In genomic region chr18:56574827-56575226, GRCh38 we compare ENCODE assay signal across 2 cellular contexts.
TF ChIP-seq lines count a peak whose summit lies in the region.

No MANE protein-coding gene starts in this region.

TF ChIP-seq in IMR-90, 13 proteins besides CTCF, POLR2A, EP300 and RAD21:
- TF ChIP-seq, protein P1, sequence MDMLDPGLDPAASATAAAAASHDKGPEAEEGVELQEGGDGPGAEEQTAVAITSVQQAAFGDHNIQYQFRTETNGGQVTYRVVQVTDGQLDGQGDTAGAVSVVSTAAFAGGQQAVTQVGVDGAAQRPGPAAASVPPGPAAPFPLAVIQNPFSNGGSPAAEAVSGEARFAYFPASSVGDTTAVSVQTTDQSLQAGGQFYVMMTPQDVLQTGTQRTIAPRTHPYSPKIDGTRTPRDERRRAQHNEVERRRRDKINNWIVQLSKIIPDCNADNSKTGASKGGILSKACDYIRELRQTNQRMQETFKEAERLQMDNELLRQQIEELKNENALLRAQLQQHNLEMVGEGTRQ (IDR thresholded peaks at IDR 0.05; ENCODE audit: low read depth, low read length): peak; percentile 33; the same call in 1 of the 2 replicates
- no peak for TF ChIP-seq NFE2L2 (IDR thresholded peaks at IDR 0.05; ENCODE audit: low read depth, low read length)
- TF ChIP-seq BHLHE40 (IDR thresholded peaks at IDR 0.05; ENCODE audit: low read depth, low read length): peak; percentile 23; the same call in 1 of the 2 replicates

TF ChIP-seq in H1, 55 proteins besides CTCF, POLR2A, EP300 and RAD21:
- TF ChIP-seq HDAC2 (IDR thresholded peaks at IDR 0.05; ENCODE audit: borderline replicate concordance in 1 of 2, low read depth in 2 of 2, low read length in 2 of 2) (no peak), YY1 (IDR thresholded peaks at IDR 0.05; ENCODE audit: low read depth, low read length) (no peak), CHD1 (IDR thresholded peaks at IDR 0.05; ENCODE audit: low read depth, low read length) (no peak), EGR1 (IDR thresholded peaks at IDR 0.05; ENCODE audit: borderline replicate concordance, low read depth, low read length) (no peak), SIN3A (conservative IDR thresholded peaks at IDR 0.05 in 1 of 2, IDR thresholded peaks at IDR 0.05 in 1 of 2; ENCODE audit: low read depth in 1 of 2, low read length in 2 of 2) (no peak), CBX8 (IDR thresholded peaks at IDR 0.05; ENCODE audit: borderline replicate concordance, low read depth, low read length) (no peak), RNF2 (IDR thresholded peaks at IDR 0.05; ENCODE audit: borderline replicate concordance, low read depth, low read length, missing control alignments, poor library complexity, severe bottlenecking) (no peak), JUN (IDR thresholded peaks at IDR 0.05; ENCODE audit: low read depth, low read length) (no peak), EZH2 (IDR thresholded peaks at IDR 0.05; ENCODE audit: low read depth, low read length, severe bottlenecking) (no peak), POU5F1 (IDR thresholded peaks at IDR 0.05; ENCODE audit: low read depth, low read length) (no peak), PHF8 (conservative IDR thresholded peaks at IDR 0.05; ENCODE audit: low read depth, low read length) (no peak), RXRA (IDR thresholded peaks at IDR 0.05; ENCODE audit: insufficient read depth, low read depth, low read length) (no peak), SP4 (IDR thresholded peaks at IDR 0.05; ENCODE audit: low read length) (no peak), RFX5 (IDR thresholded peaks at IDR 0.05; ENCODE audit: borderline replicate concordance, low read depth, low read length) (no peak), GTF2F1 (IDR thresholded peaks at IDR 0.05; ENCODE audit: borderline replicate concordance, low read depth, low read length) (no peak), NRF1 (IDR thresholded peaks at IDR 0.05; ENCODE audit: low read depth, low read length) (no peak), TBP (IDR thresholded peaks at IDR 0.05; ENCODE audit: low read depth, low read length) (no peak)
- TF ChIP-seq, protein P2, sequence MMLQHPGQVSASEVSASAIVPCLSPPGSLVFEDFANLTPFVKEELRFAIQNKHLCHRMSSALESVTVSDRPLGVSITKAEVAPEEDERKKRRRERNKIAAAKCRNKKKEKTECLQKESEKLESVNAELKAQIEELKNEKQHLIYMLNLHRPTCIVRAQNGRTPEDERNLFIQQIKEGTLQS (IDR thresholded peaks at IDR 0.05; ENCODE audit: insufficient read depth, low read depth, low read length): no peak
- TF ChIP-seq, protein P3, sequence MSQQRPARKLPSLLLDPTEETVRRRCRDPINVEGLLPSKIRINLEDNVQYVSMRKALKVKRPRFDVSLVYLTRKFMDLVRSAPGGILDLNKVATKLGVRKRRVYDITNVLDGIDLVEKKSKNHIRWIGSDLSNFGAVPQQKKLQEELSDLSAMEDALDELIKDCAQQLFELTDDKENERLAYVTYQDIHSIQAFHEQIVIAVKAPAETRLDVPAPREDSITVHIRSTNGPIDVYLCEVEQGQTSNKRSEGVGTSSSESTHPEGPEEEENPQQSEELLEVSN (IDR thresholded peaks at IDR 0.05): no peak
